In the genomic region with DNA sequence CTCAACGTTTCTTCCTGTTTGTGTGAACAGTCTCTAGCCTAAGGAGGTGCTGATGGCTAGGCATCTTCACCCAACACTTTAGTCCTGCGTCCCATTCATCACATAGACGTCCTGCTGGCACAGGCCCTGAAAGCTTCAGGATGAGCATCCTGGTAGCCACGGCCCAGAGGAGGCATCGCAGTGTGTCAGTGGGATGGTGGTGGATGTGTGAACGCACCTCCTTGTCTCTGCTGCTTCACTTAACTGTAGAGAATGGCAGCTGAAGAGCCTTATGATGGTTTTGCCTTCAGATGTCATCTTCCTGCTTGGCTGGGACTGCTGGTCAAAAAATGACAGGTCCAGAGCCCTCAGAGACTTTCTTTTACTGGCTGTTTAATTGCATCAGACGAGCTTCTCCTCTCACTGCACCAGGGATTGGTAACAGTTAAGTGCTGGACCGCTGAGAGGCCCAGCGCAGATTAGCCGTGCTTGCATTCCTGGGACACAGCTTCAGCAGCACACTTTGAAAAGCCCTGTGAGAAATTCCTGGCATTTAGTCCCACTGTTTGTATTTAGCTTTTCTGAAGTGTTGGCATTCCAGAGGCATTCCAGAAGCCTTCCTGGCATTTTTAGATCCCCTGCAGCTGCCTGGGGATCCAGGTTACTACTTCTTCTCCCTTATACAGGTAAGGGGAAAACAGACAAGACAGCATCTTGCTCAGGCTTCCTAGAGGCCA, we compare ENCODE assay signal across 9 cellular contexts.
DNase-seq lines count a peak whose midpoint lies in the region; ATAC-seq and TF ChIP-seq lines count a peak whose summit lies in the region.
"Had no signal": no experiment of that assay in that cellular context is flagged by ENCODE, and none has a peak within 500 bp of the region (broad histone marks: within the 10 kb centered on the region; RNA-seq: fewer than 3 reads in every experiment).

No MANE protein-coding gene starts in this region.

- H3K27me3 ChIP-seq in heart right ventricle (no peaks in the 10 kb centered on the region), transverse colon (no peaks in the 10 kb centered on the region), stomach (no peaks in the 10 kb centered on the region)

- peak; percentile 26 for DNase-seq in Daoy (ENCODE audit: low read depth)
- peak; percentile 29 for DNase-seq in RPMI7951 (ENCODE audit: low read depth)
- peak; percentile 18 to 38 for DNase-seq in heart right ventricle
- peak; percentile 47 for DNase-seq in non-pigmented ciliary epithelial cell (ENCODE audit: low read depth)
- no peak for DNase-seq in transverse colon
- DNase-seq in SHP77 (lab: John Stamatoyannopoulos, UW), result no peak
- DNase-seq in stomach, result no peak
- DNase-seq in sciatic nerve (ENCODE audit: low spot score), result no peak
- DNase-seq: DND-41 had no signal

- H3K9me3 ChIP-seq in heart right ventricle (no peaks in the 10 kb centered on the region), transverse colon (no peaks in the 10 kb centered on the region), stomach (no peaks in the 10 kb centered on the region)

- 45 to 62% methylated on average over 10 of the region's 10 CpGs for WGBS in heart right ventricle, 2 donors
- 69% methylated on average over 10 of the region's 10 CpGs; no CpG with 5 or more reads in 1 of the 2 donors for WGBS in transverse colon (ENCODE audit: low coverage in 1 of 2), 2 donors
- 59 to 72% (median 67%) methylated on average over 10 of the region's 10 CpGs for WGBS in stomach, 5 donors

- H3K4me3 ChIP-seq in heart right ventricle (no peak overlapping the region), transverse colon (no peak overlapping the region), stomach (no peak overlapping the region)

- peak; percentile 73 to 95 (median 83) for ATAC-seq in heart right ventricle
- ATAC-seq in sciatic nerve, result no peak

- H3K36me3 ChIP-seq in heart right ventricle (peaks cover 0 to 4% (median 0%) of the 10 kb centered on the region in 9 donors), transverse colon (no peaks in the 10 kb centered on the region), stomach (no peaks in the 10 kb centered on the region)

- in situ Hi-C loops in transverse colon (cut with MboI; ENCODE audit: low pct_ligation_motif_present in 1 of 4, low pct_unique_long_range_greater_than_20kb in 1 of 4, low sequenced_read_pairs in 3 of 4), result no loop called here

- H3K4me1 ChIP-seq in heart right ventricle (peaks cover 0 to 33% (median 6%) of the 10 kb centered on the region in 9 donors), transverse colon (peaks cover 0 to 3% (median 0%) of the 10 kb centered on the region in 4 donors), stomach (peaks cover 0 to 16% (median 0%) of the 10 kb centered on the region in 4 donors)

- TF ChIP-seq CTCF in heart right ventricle (IDR thresholded peaks at IDR 0.05), result no peak
- TF ChIP-seq CTCF in transverse colon (IDR thresholded peaks at IDR 0.05), result no peak
- no peak for TF ChIP-seq CTCF in stomach (IDR thresholded peaks at IDR 0.05)

- TF ChIP-seq POLR2A in transverse colon (IDR thresholded peaks at IDR 0.05) (no peak), stomach (IDR thresholded peaks at IDR 0.05) (no peak)

- H3K27ac ChIP-seq in heart right ventricle (peak overlapping the region in 8 of 10 donors; percentile 7 to 67 (median 46)), transverse colon (no peak overlapping the region), stomach (no peak overlapping the region)

- TF ChIP-seq EP300 in transverse colon (IDR thresholded peaks at IDR 0.05; ENCODE audit: low read depth) (no peak), stomach (IDR thresholded peaks at IDR 0.05) (no peak)

- intact Hi-C loops in heart right ventricle (cut with DNase I) (no loop called here), transverse colon (cut with DNase I; ENCODE audit: low total_unique reads) (no loop called here), stomach (cut with DNase I; ENCODE audit: low total_unique reads) (no loop called here), sciatic nerve (cut with DNase I) (no loop called here)

Comparison
In these comparisons a context has a peak if more than half of its experiments do, and no peak if none do; other contexts are left out.
1. DNase-seq: peak in Daoy (single experiment), RPMI7951 (single experiment), heart right ventricle (2 of 2) and non-pigmented ciliary epithelial cell (single experiment); none in transverse colon (single experiment), SHP77 (0 of 2), stomach (single experiment) and sciatic nerve (single experiment).
2. H3K27ac ChIP-seq: peak in heart right ventricle (8 of 10); none in transverse colon (0 of 4) and stomach (0 of 5).